Comparison of ENCODE assay signal across 8 cellular contexts in the genomic region with DNA sequence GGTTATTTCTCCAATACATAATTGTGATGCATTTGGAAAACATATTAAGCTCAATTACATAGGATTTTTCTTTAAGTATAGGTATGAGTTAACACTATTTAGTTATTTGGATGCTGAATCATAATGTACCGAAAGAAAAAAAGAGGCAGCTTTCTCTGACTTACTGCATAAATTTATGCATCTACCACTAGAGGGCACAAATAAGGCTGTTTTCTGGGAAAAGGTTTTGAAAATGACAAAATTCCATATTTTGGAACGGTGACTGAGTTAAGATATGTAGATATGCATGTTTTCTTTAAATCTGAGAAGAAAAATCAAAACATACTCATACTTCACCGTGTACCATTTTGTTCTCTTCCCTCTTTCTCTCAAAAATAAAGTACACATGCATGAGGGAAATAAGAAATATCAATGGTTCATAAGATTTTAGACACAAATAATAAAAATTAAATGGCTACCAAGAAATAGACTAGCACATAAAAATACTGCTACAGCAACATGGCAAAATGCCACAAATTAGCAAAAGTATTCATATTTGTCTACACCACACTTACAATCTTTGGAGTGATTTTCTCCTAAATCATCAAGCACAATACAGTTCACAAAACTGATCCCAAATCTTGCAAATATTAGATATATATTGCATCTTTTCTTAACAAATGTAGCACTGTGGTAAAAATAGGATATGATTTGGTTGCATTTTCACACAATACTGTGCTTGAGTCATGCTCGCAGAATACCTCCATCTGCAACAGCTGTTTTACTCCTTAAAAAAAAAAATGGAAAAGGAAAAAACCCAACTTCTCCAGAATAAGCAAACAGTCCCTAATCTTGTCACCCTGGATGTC.
DNase-seq lines count a peak whose midpoint lies in the region; ATAC-seq and TF ChIP-seq lines count a peak whose summit lies in the region.

No MANE protein-coding gene starts in this region.

- TF ChIP-seq POLR2A in IMR-90 (IDR thresholded peaks at IDR 0.05; ENCODE audit: low read depth, low read length): no peak

- peak; percentile 53 for ATAC-seq in IMR-90 (ENCODE audit: low read depth)
- no peak for ATAC-seq in lower lobe of right lung
- ATAC-seq in effector memory CD8-positive, alpha-beta T cell (replicated peaks): no peak

- POLR2A ChIA-PET in IMR-90 (lab: Charles Lee; ENCODE audit: unreplicated experiment): no interaction called here

- H3K4me1 ChIP-seq in IMR-90 (ENCODE audit: control insufficient read depth, insufficient read depth, low read length): no peaks in the 10 kb centered on the region
- no peaks in the 10 kb centered on the region for H3K4me1 ChIP-seq in lower lobe of right lung

- no peak overlapping the region for H3K4me3 ChIP-seq in GM12865 (ENCODE audit: low read depth, low read length)
- no peak overlapping the region for H3K4me3 ChIP-seq in IMR-90 (ENCODE audit: insufficient read depth, low read depth, low read length)
- no peak overlapping the region for H3K4me3 ChIP-seq in lower lobe of right lung

- H3K36me3 ChIP-seq in IMR-90 (ENCODE audit: control insufficient read depth, insufficient read depth, low read length): no peaks in the 10 kb centered on the region
- no peaks in the 10 kb centered on the region for H3K36me3 ChIP-seq in lower lobe of right lung

- H2AK9ac ChIP-seq in IMR-90 (replicated peaks; ENCODE audit: low read depth, low read length, poor library complexity): no peak overlapping the region

- peak; percentile 59 for TF ChIP-seq RAD21 in IMR-90 (IDR thresholded peaks at IDR 0.05; ENCODE audit: low read length)

- H3K9ac ChIP-seq in IMR-90 (ENCODE audit: low read depth, low read length): no peak overlapping the region

- no peak overlapping the region for H2AK5ac ChIP-seq in IMR-90 (ENCODE audit: low read depth, low read length)

- H3K4me1 Mint-ChIP-seq in effector memory CD8-positive, alpha-beta T cell (ENCODE audit: low read depth in 2 of 2): no peaks in the 10 kb centered on the region

- no peaks in the 10 kb centered on the region for H3K36me3 Mint-ChIP-seq in effector memory CD8-positive, alpha-beta T cell (ENCODE audit: insufficient read depth)

- no peak overlapping the region for H2BK20ac ChIP-seq in IMR-90 (ENCODE audit: low read depth, low read length)

- H3K79me1 ChIP-seq in IMR-90 (ENCODE audit: low read depth in 1 of 2, low read length in 2 of 2): no peaks in the 10 kb centered on the region

- H3K4me2 ChIP-seq in IMR-90 (ENCODE audit: low read depth, low read length): no peak overlapping the region

- H3K27me3 ChIP-seq in IMR-90 (ENCODE audit: control insufficient read depth, insufficient read depth, low read length) (no peaks in the 10 kb centered on the region), lower lobe of right lung (ENCODE audit: low read depth) (no peaks in the 10 kb centered on the region)

- H2BK120ac ChIP-seq in IMR-90 (ENCODE audit: low read depth, low read length): no peak overlapping the region

- H3K9me3 ChIP-seq in IMR-90 (ENCODE audit: control insufficient read depth, insufficient read depth, low read length): no peaks in the 10 kb centered on the region
- no peaks in the 10 kb centered on the region for H3K9me3 ChIP-seq in lower lobe of right lung

- H3K27ac ChIP-seq in IMR-90 (ENCODE audit: insufficient read depth, low read length): no peak overlapping the region
- H3K27ac ChIP-seq in lower lobe of right lung: no peak overlapping the region

- DNase-seq in GM12865 (ENCODE audit: low read depth): no peak
- DNase-seq in IMR-90: peak; percentile 35
- DNase-seq in astrocyte of the hippocampus (ENCODE audit: low read depth, low spot score): peak; percentile 41
- DNase-seq in lower lobe of right lung: no peak
- no peak for DNase-seq in amniotic stem cell (lab: John Stamatoyannopoulos, UW)
- no peak for DNase-seq in activated effector memory CD4-positive, alpha-beta T cell treated with anti-CD3 and anti-CD28 coated beads, Interleukin-2, amount 50 U/mL, for 16 hours
- DNase-seq in effector memory CD8-positive, alpha-beta T cell: no peak
- no peak for DNase-seq in GDM1 (lab: John Stamatoyannopoulos, UW)

- TF ChIP-seq CTCF in GM12865 (IDR thresholded peaks at IDR 0.05; ENCODE audit: insufficient read depth, low read depth, low read length, missing control alignments): peak; percentile 47
- peak; percentile 72 for TF ChIP-seq CTCF in IMR-90 (conservative IDR thresholded peaks at IDR 0.05; ENCODE audit: low read depth, low read length)
- peak; percentile 60 for TF ChIP-seq CTCF in lower lobe of right lung (IDR thresholded peaks at IDR 0.05)

- no peaks in the 10 kb centered on the region for H3K27me3 Mint-ChIP-seq in effector memory CD8-positive, alpha-beta T cell

- no peak overlapping the region for H2BK15ac ChIP-seq in IMR-90 (ENCODE audit: low read depth, low read length)

- no CpG with 5 or more reads among the region's 4 CpGs for WGBS in IMR-90 (ENCODE audit: extremely low coverage in 2 of 2, insufficient read length in 1 of 2), 2 experiments

- H3K23ac ChIP-seq in IMR-90 (ENCODE audit: low read depth, low read length): no peak overlapping the region

- H4K5ac ChIP-seq in IMR-90 (ENCODE audit: low read depth, low read length): no peak overlapping the region

- H4K91ac ChIP-seq in IMR-90 (ENCODE audit: insufficient read depth, low read depth, low read length): no peak overlapping the region

- in situ Hi-C loops in IMR-90 (cut with MboI; ENCODE audit: low sequenced_read_pairs): loop anchor here (25.0 kb wide), 2 partner anchors 320 to 1005 kb away; no protein-coding TSS in a partner anchor

- H3K27ac Mint-ChIP-seq in effector memory CD8-positive, alpha-beta T cell: no peak overlapping the region

- H4K8ac ChIP-seq in IMR-90 (ENCODE audit: low read depth in 2 of 2, low read length in 2 of 2): no peak overlapping the region

- no peak overlapping the region for H3K56ac ChIP-seq in IMR-90 (ENCODE audit: extremely low read depth, insufficient read depth, low read length)

- intact Hi-C loops in IMR-90 (cut with micrococcal nuclease): loop anchor here (1.0 to 5.0 kb wide), 3 partner anchors 315 to 1000 kb away; no protein-coding TSS in a partner anchor
- intact Hi-C loops in lower lobe of right lung (cut with DNase I): no loop called here

- H2BK5ac ChIP-seq in IMR-90 (ENCODE audit: low read depth, low read length, poor library complexity, severe bottlenecking): no peak overlapping the region

- H3K9me3 Mint-ChIP-seq in effector memory CD8-positive, alpha-beta T cell: no peaks in the 10 kb centered on the region

- no peak overlapping the region for H2AFZ ChIP-seq in IMR-90 (replicated peaks; ENCODE audit: low read length, poor library complexity)

- H3K4me3 Mint-ChIP-seq in effector memory CD8-positive, alpha-beta T cell: no peak overlapping the region

- H3K14ac ChIP-seq in IMR-90 (replicated peaks; ENCODE audit: low read depth, low read length): no peak overlapping the region

- dilution Hi-C loops in IMR-90 (cut with HindIII; ENCODE audit: low sequenced_read_pairs, unreplicated experiment): no loop called here

- no peaks in the 10 kb centered on the region for H3K9me1 ChIP-seq in IMR-90 (ENCODE audit: insufficient read depth, low read length)

- no peak overlapping the region for H3K18ac ChIP-seq in IMR-90 (ENCODE audit: low read depth, low read length)

- no peak overlapping the region for H3K4ac ChIP-seq in IMR-90 (ENCODE audit: low read depth, low read length)

- H4K20me1 ChIP-seq in IMR-90 (ENCODE audit: insufficient read depth, low read length): no peaks in the 10 kb centered on the region

- CTCF ChIA-PET in IMR-90 (lab: Yijun Ruan, JAX): interaction anchor here (0.7 to 1.2 kb wide), 10 partner anchors 10 to 416 kb away, joined by 3 to 11 read pairs (median 3); no protein-coding TSS in a partner anchor

- BruUV-seq in IMR-90 (replicated peaks; lab: Mats Ljungman, UMichigan): no TSS peak

TF ChIP-seq in IMR-90, 13 proteins besides CTCF, POLR2A, EP300 and RAD21:
- TF ChIP-seq CHD1 (IDR thresholded peaks at IDR 0.05; ENCODE audit: low read depth, low read length): no peak
- TF ChIP-seq SMC3 (IDR thresholded peaks at IDR 0.05; ENCODE audit: low read depth, low read length): peak; percentile 69

Comparison
In these comparisons a context has a peak if more than half of its experiments do, and no peak if none do; other contexts are left out.
1. DNase-seq: peak in IMR-90 (single experiment) and astrocyte of the hippocampus (single experiment); none in GM12865 (single experiment), lower lobe of right lung (single experiment), amniotic stem cell (single experiment), activated effector memory CD4-positive, alpha-beta T cell treated with anti-CD3 and anti-CD28 coated beads, Interleukin-2, amount 50 U/mL, for 16 hours (single experiment), effector memory CD8-positive, alpha-beta T cell (0 of 3) and GDM1 (single experiment).
2. Peak in every context shown above with its lines, with median percentiles within 50 percentile points of each other: CTCF ChIP-seq.